Comparison of ENCODE assay signal across 2 cellular contexts in the genomic region with DNA sequence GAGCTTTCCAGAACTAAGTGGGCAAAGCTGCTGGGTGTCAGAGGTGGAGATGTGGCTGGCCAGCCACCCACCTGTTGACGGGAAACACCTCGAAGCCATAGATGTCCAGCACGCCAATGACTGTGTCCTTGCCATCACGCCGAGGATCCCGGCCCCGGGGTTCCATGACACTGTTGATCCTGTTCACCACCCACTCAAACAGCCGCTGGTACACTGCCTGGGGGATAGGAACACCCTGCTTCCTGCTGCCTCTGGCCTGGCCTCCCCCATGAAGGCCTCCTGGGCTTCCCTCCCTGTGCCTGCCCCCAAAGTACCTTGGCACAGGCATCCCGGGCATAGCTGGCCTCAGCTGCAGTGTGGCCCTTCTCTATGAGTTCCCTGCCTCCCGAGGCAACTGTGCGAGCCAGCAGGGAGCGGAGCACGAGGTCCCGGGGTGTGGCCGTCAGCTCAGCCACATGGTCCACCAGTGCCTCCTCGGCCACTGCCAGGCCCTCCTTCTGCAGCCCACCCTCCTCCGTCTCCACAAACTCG.
TF ChIP-seq lines count a peak whose summit lies in the region.

No MANE protein-coding gene starts in this region.

TF ChIP-seq in SK-N-SH, 30 proteins besides CTCF, POLR2A, EP300 and RAD21 (continued from another document):
- TF ChIP-seq REST (IDR thresholded peaks at IDR 0.05; ENCODE audit: low read depth, low read length) (no peak), FOXM1 (IDR thresholded peaks at IDR 0.05; ENCODE audit: low read depth) (no peak), ZBTB33 (IDR thresholded peaks at IDR 0.05; ENCODE audit: borderline replicate concordance, low read depth) (no peak), RCOR1 (IDR thresholded peaks at IDR 0.05; ENCODE audit: low read length) (no peak), SMC3 (IDR thresholded peaks at IDR 0.05; ENCODE audit: low read depth, low read length) (no peak), SIN3A (IDR thresholded peaks at IDR 0.05; ENCODE audit: borderline replicate concordance, low read depth, low read length) (no peak), FOXJ3 (CRISPR knock-in tag; IDR thresholded peaks at IDR 0.05) (no peak), EZH2phosphoT487 (IDR thresholded peaks at IDR 0.05; ENCODE audit: borderline replicate concordance, low read depth) (no peak), FOSL2 (IDR thresholded peaks at IDR 0.05; ENCODE audit: borderline replicate concordance, low read depth) (no peak), USF2 (IDR thresholded peaks at IDR 0.05; ENCODE audit: borderline replicate concordance, low read depth, low read length) (no peak), NRF1 (IDR thresholded peaks at IDR 0.05; ENCODE audit: low read depth, low read length) (no peak), JUND (IDR thresholded peaks at IDR 0.05) (no peak), TAF1 (IDR thresholded peaks at IDR 0.05; ENCODE audit: borderline replicate concordance, low read depth, low read length) (no peak), RXRA (IDR thresholded peaks at IDR 0.05; ENCODE audit: borderline replicate concordance, low read depth) (no peak), MAX (IDR thresholded peaks at IDR 0.05; ENCODE audit: low read depth) (no peak), MEF2A (IDR thresholded peaks at IDR 0.05; ENCODE audit: borderline replicate concordance, low read depth) (no peak)
- TF ChIP-seq, protein P1, sequence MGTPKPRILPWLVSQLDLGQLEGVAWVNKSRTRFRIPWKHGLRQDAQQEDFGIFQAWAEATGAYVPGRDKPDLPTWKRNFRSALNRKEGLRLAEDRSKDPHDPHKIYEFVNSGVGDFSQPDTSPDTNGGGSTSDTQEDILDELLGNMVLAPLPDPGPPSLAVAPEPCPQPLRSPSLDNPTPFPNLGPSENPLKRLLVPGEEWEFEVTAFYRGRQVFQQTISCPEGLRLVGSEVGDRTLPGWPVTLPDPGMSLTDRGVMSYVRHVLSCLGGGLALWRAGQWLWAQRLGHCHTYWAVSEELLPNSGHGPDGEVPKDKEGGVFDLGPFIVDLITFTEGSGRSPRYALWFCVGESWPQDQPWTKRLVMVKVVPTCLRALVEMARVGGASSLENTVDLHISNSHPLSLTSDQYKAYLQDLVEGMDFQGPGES (IDR thresholded peaks at IDR 0.05; ENCODE audit: low read depth, low read length), result no peak
TF ChIP-seq in SK-N-SH: peak in this region for 0.

TF ChIP-seq in SK-N-SH treated with all-trans-retinoic acid at 6 μM for 48 hours, 23 proteins besides CTCF, POLR2A, EP300 and RAD21 (continued from another document):
- TF ChIP-seq, protein P2, sequence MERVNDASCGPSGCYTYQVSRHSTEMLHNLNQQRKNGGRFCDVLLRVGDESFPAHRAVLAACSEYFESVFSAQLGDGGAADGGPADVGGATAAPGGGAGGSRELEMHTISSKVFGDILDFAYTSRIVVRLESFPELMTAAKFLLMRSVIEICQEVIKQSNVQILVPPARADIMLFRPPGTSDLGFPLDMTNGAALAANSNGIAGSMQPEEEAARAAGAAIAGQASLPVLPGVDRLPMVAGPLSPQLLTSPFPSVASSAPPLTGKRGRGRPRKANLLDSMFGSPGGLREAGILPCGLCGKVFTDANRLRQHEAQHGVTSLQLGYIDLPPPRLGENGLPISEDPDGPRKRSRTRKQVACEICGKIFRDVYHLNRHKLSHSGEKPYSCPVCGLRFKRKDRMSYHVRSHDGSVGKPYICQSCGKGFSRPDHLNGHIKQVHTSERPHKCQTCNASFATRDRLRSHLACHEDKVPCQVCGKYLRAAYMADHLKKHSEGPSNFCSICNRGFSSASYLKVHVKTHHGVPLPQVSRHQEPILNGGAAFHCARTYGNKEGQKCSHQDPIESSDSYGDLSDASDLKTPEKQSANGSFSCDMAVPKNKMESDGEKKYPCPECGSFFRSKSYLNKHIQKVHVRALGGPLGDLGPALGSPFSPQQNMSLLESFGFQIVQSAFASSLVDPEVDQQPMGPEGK (CRISPR knock-in tag; IDR thresholded peaks at IDR 0.05; ENCODE audit: borderline replicate concordance), result no peak
- TF ChIP-seq BACH2 (CRISPR knock-in tag; IDR thresholded peaks at IDR 0.05; ENCODE audit: borderline replicate concordance), result no peak
- TF ChIP-seq TCF4 (CRISPR knock-in tag; IDR thresholded peaks at IDR 0.05; ENCODE audit: borderline replicate concordance), result no peak
- no peak for TF ChIP-seq RARB (CRISPR knock-in tag; IDR thresholded peaks at IDR 0.05)
- TF ChIP-seq, protein P3, sequence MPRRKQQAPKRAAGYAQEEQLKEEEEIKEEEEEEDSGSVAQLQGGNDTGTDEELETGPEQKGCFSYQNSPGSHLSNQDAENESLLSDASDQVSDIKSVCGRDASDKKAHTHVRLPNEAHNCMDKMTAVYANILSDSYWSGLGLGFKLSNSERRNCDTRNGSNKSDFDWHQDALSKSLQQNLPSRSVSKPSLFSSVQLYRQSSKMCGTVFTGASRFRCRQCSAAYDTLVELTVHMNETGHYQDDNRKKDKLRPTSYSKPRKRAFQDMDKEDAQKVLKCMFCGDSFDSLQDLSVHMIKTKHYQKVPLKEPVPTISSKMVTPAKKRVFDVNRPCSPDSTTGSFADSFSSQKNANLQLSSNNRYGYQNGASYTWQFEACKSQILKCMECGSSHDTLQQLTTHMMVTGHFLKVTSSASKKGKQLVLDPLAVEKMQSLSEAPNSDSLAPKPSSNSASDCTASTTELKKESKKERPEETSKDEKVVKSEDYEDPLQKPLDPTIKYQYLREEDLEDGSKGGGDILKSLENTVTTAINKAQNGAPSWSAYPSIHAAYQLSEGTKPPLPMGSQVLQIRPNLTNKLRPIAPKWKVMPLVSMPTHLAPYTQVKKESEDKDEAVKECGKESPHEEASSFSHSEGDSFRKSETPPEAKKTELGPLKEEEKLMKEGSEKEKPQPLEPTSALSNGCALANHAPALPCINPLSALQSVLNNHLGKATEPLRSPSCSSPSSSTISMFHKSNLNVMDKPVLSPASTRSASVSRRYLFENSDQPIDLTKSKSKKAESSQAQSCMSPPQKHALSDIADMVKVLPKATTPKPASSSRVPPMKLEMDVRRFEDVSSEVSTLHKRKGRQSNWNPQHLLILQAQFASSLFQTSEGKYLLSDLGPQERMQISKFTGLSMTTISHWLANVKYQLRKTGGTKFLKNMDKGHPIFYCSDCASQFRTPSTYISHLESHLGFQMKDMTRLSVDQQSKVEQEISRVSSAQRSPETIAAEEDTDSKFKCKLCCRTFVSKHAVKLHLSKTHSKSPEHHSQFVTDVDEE (CRISPR knock-in tag; IDR thresholded peaks at IDR 0.05), result no peak
- TF ChIP-seq TOX (CRISPR knock-in tag; IDR thresholded peaks at IDR 0.05; ENCODE audit: borderline replicate concordance), result no peak
- no peak for TF ChIP-seq OSR1 (CRISPR knock-in tag; IDR thresholded peaks at IDR 0.05)
- TF ChIP-seq ZFP30 (CRISPR knock-in tag; IDR thresholded peaks at IDR 0.05), result no peak
